Comparison of ENCODE assay signal across 28 cellular contexts in the genomic region with DNA sequence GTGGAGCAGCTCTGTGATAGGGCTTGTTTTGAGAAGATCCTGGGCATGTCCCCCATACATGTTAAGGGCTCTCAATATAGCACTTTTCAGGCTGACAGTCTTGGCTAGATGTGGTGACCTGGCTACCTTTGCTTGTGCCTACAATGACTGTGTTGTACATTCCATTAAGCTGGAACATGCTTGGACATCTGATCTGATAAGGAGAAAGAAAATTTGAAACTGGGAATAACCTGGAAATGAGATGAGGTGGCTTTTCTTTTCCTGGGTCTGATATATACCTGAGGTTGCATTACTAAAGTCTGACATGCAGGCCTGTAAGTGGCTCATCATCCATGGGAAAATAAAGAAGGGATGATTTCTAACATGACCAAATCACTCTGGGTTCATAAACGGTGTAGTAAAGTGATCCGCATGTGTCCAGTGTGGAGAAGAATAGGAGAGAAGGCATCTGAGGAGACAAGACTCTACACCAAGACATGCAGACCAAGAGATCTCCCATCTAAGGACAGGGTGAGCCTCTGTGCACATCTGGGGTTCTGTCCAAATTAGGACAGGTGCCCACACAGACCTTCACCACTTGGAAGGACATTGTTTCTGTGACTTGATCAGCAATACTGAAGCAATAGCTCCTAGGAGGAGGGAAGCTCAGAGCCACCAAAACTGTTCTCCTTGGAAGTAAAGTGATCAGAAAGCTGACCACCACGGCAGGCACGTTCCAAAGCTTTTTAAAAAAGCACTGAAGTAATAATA.
A peak's percentile ranks its signal among the peaks of the same experiment; 100 is the strongest.
DNase-seq lines count a peak whose midpoint lies in the region; ATAC-seq and TF ChIP-seq lines count a peak whose summit lies in the region.
"Had no signal": no experiment of that assay in that cellular context is flagged by ENCODE, and none has a peak within 500 bp of the region (broad histone marks: within the 10 kb centered on the region; RNA-seq: fewer than 3 reads in every experiment).

No MANE protein-coding gene starts in this region.

- DNase-seq in activated naive CD4-positive, alpha-beta T cell treated with anti-CD3 and anti-CD28 coated beads, Interleukin-2, amount 10 ng/mL, durations not matched to agents 7 days and 5 days = no peak
- no peak for DNase-seq in activated naive CD4-positive, alpha-beta T cell treated with Interleukin-2 at 50 U/mL for 16 hours
- peak; percentile 10 for DNase-seq in activated CD8-positive, alpha-beta memory T cell treated with anti-CD3 and anti-CD28 coated beads, Interleukin-2, amount 50 U/mL, for 48 hours
- DNase-seq in esophagus muscularis mucosa (ENCODE audit: extremely low spot score) (peak; percentile 57), GM23248 (no peak), A172 (ENCODE audit: low spot score) (no peak), Kasumi-1 (lab: John Stamatoyannopoulos, UW) (no peak)
- DNase-seq in stimulated activated effector memory CD8-positive, alpha-beta T cell treated with anti-CD3 and anti-CD28 coated beads, Interleukin-12 subunit alpha, Interleukin-12 subunit beta, amount 100 ng/mL, for 72 hours (ENCODE audit: low spot score in 2 of 2) = no peak
- DNase-seq: activated CD4-positive, alpha-beta memory T cell treated with anti-CD3 and anti-CD28 coated beads, Interleukin-2, amount 10 ng/mL, durations not matched to agents 7 days and 5 days; activated naive CD8-positive, alpha-beta T cell treated with anti-CD3 and anti-CD28 coated beads for 36 hours; activated T-cell treated with anti-CD3 and anti-CD28 coated beads, Interleukin-2, amount 50 U/mL, for 1 hour; cortex of kidney; DMS153; HCEC 1CT; KBM-7; left cardiac atrium; MG63; NCI-H1105; NCI-H187 treated with DMSO at 0.1 percent for 48 hours; NCI-H2171 treated with DMSO at 0.1 percent for 48 hours; NCI-H510A treated with DMSO at 0.1 percent for 48 hours; pancreas; retina; SIG-M5; uterus had no signal

- H3K9ac ChIP-seq in GM23248 = no peak overlapping the region

- ATAC-seq in stimulated activated effector memory CD8-positive, alpha-beta T cell treated with anti-CD3 and anti-CD28 coated beads, Interleukin-12 subunit alpha, Interleukin-12 subunit beta, amount 100 ng/mL, for 72 hours = no peak
- ATAC-seq: left cardiac atrium, pancreas had no signal

- H3K4me3 ChIP-seq in esophagus muscularis mucosa = no peak overlapping the region
- H3K4me3 ChIP-seq in GM23248 = no peak overlapping the region
- H3K4me3 ChIP-seq: ascending aorta, hepatocyte, MG63, pancreas, uterus had no signal

- peaks cover 24% of the 10 kb centered on the region for H3K4me1 Mint-ChIP-seq in activated naive CD4-positive, alpha-beta T cell treated with anti-CD3 and anti-CD28 coated beads, Interleukin-2, amount 10 ng/mL, durations not matched to agents 7 days and 5 days
- no peaks in the 10 kb centered on the region for H3K4me1 Mint-ChIP-seq in stimulated activated effector memory CD8-positive, alpha-beta T cell treated with anti-CD3 and anti-CD28 coated beads, Interleukin-12 subunit alpha, Interleukin-12 subunit beta, amount 100 ng/mL, for 72 hours
- H3K4me1 Mint-ChIP-seq: activated CD4-positive, alpha-beta memory T cell treated with anti-CD3 and anti-CD28 coated beads, Interleukin-2, amount 10 ng/mL, durations not matched to agents 7 days and 5 days; activated naive CD8-positive, alpha-beta T cell treated with anti-CD3 and anti-CD28 coated beads for 36 hours had no signal

- no peak overlapping the region for H3K4me3 Mint-ChIP-seq in activated naive CD4-positive, alpha-beta T cell treated with anti-CD3 and anti-CD28 coated beads, Interleukin-2, amount 10 ng/mL, durations not matched to agents 7 days and 5 days
- no peak overlapping the region for H3K4me3 Mint-ChIP-seq in stimulated activated effector memory CD8-positive, alpha-beta T cell treated with anti-CD3 and anti-CD28 coated beads, Interleukin-12 subunit alpha, Interleukin-12 subunit beta, amount 100 ng/mL, for 72 hours
- H3K4me3 Mint-ChIP-seq: activated CD4-positive, alpha-beta memory T cell treated with anti-CD3 and anti-CD28 coated beads, Interleukin-2, amount 10 ng/mL, durations not matched to agents 7 days and 5 days; activated naive CD8-positive, alpha-beta T cell treated with anti-CD3 and anti-CD28 coated beads for 36 hours; stimulated activated naive CD8-positive, alpha-beta T cell treated with anti-CD3 and anti-CD28 coated beads, Interleukin-15, Interleukin-2, amounts not matched to agents 100 ng/mL and 50 ng/mL, for 24 hours had no signal

- H3K79me2 ChIP-seq in GM23248 (ENCODE audit: insufficient read depth) = no peaks in the 10 kb centered on the region
- H3K79me2 ChIP-seq: hepatocyte had no signal

- no peak overlapping the region for H2AFZ ChIP-seq in GM23248
- H2AFZ ChIP-seq: hepatocyte had no signal

- peak overlapping the region; percentile 1 for H3K27ac Mint-ChIP-seq in activated naive CD4-positive, alpha-beta T cell treated with anti-CD3 and anti-CD28 coated beads, Interleukin-2, amount 10 ng/mL, durations not matched to agents 7 days and 5 days
- H3K27ac Mint-ChIP-seq in stimulated activated effector memory CD8-positive, alpha-beta T cell treated with anti-CD3 and anti-CD28 coated beads, Interleukin-12 subunit alpha, Interleukin-12 subunit beta, amount 100 ng/mL, for 72 hours = peak overlapping the region; percentile 0
- H3K27ac Mint-ChIP-seq: activated naive CD8-positive, alpha-beta T cell treated with anti-CD3 and anti-CD28 coated beads for 36 hours; stimulated activated naive CD8-positive, alpha-beta T cell treated with anti-CD3 and anti-CD28 coated beads, Interleukin-15, Interleukin-2, amounts not matched to agents 100 ng/mL and 50 ng/mL, for 24 hours had no signal

- no peaks in the 10 kb centered on the region for H3K36me3 ChIP-seq in esophagus muscularis mucosa
- H3K36me3 ChIP-seq in GM23248 (ENCODE audit: low read depth) = no peaks in the 10 kb centered on the region
- H3K36me3 ChIP-seq: ascending aorta, MG63, pancreas, uterus had no signal

- no peak for TF ChIP-seq EP300 in esophagus muscularis mucosa (IDR thresholded peaks at IDR 0.05)

- 94% methylated on average over 4 of the region's 4 CpGs for WGBS in esophagus muscularis mucosa
- WGBS in GM23248 (ENCODE audit: low coverage in 1 of 2, low lambda C conversion rate in 2 of 2, missing lambda C conversion rate in 2 of 2), 2 experiments = 73 to 79% methylated on average over 4 of the region's 4 CpGs

- peaks cover 0 to 3% (median 0%) of the 10 kb centered on the region in 4 donors for H3K4me1 ChIP-seq in esophagus muscularis mucosa
- H3K4me1 ChIP-seq in GM23248 (ENCODE audit: insufficient read depth) = peaks cover 3% of the 10 kb centered on the region; the same call in 1 of the 2 replicates
- H3K4me1 ChIP-seq: ascending aorta, pancreas, uterus had no signal

- TF ChIP-seq POLR2A in esophagus muscularis mucosa (IDR thresholded peaks at IDR 0.05; ENCODE audit: low read depth) = no peak

- H3K9me3 ChIP-seq in esophagus muscularis mucosa = no peaks in the 10 kb centered on the region
- peaks cover 3% of the 10 kb centered on the region for H3K9me3 ChIP-seq in GM23248 (ENCODE audit: low read depth)
- H3K9me3 ChIP-seq: ascending aorta, MG63, pancreas, uterus had no signal

- no peaks in the 10 kb centered on the region for H3K27me3 ChIP-seq in esophagus muscularis mucosa
- peaks cover 11% of the 10 kb centered on the region for H3K27me3 ChIP-seq in GM23248 (replicated peaks; ENCODE audit: insufficient read depth)
- H3K27me3 ChIP-seq: ascending aorta, hepatocyte, pancreas, uterus had no signal

- CTCF ChIA-PET in activated naive CD4-positive, alpha-beta T cell treated with anti-CD3 and anti-CD28 coated beads, Interleukin-2, amount 10 ng/mL, durations not matched to agents 7 days and 5 days (lab: Charles Lee) = interaction anchor here (1.3 kb wide), 1 partner anchor 14 kb away, joined by 4 read pairs; no protein-coding TSS in a partner anchor

- H3K9me2 ChIP-seq in GM23248 (ENCODE audit: insufficient read depth) = no peaks in the 10 kb centered on the region

- H3F3A ChIP-seq in GM23248 (ENCODE audit: insufficient read depth) = no peaks in the 10 kb centered on the region

- H3K9me3 Mint-ChIP-seq in activated naive CD4-positive, alpha-beta T cell treated with anti-CD3 and anti-CD28 coated beads, Interleukin-2, amount 10 ng/mL, durations not matched to agents 7 days and 5 days = no peaks in the 10 kb centered on the region
- H3K9me3 Mint-ChIP-seq in stimulated activated effector memory CD8-positive, alpha-beta T cell treated with anti-CD3 and anti-CD28 coated beads, Interleukin-12 subunit alpha, Interleukin-12 subunit beta, amount 100 ng/mL, for 72 hours = no peaks in the 10 kb centered on the region
- H3K9me3 Mint-ChIP-seq: activated CD4-positive, alpha-beta memory T cell treated with anti-CD3 and anti-CD28 coated beads, Interleukin-2, amount 10 ng/mL, durations not matched to agents 7 days and 5 days; activated naive CD8-positive, alpha-beta T cell treated with anti-CD3 and anti-CD28 coated beads for 36 hours; stimulated activated naive CD8-positive, alpha-beta T cell treated with anti-CD3 and anti-CD28 coated beads, Interleukin-15, Interleukin-2, amounts not matched to agents 100 ng/mL and 50 ng/mL, for 24 hours had no signal

- no peak for TF ChIP-seq CTCF in esophagus muscularis mucosa (IDR thresholded peaks at IDR 0.05)

- intact Hi-C loops in esophagus muscularis mucosa (cut with DNase I) = no loop called here

- no peak overlapping the region for H3K27ac ChIP-seq in esophagus muscularis mucosa (replicated peaks in 1 of 4)
- H3K27ac ChIP-seq in GM23248 = no peak overlapping the region
- H3K27ac ChIP-seq: ascending aorta, hepatocyte, pancreas, uterus had no signal

- no peak overlapping the region for H3K4me2 ChIP-seq in GM23248 (ENCODE audit: unreplicated experiment)
- H3K4me2 ChIP-seq: hepatocyte had no signal

- H4K20me1 ChIP-seq in GM23248 (ENCODE audit: insufficient read depth) = no peaks in the 10 kb centered on the region

- no peaks in the 10 kb centered on the region for H3K27me3 Mint-ChIP-seq in activated naive CD4-positive, alpha-beta T cell treated with anti-CD3 and anti-CD28 coated beads, Interleukin-2, amount 10 ng/mL, durations not matched to agents 7 days and 5 days
- H3K27me3 Mint-ChIP-seq: activated CD4-positive, alpha-beta memory T cell treated with anti-CD3 and anti-CD28 coated beads, Interleukin-2, amount 10 ng/mL, durations not matched to agents 7 days and 5 days; activated naive CD8-positive, alpha-beta T cell treated with anti-CD3 and anti-CD28 coated beads for 36 hours; stimulated activated naive CD8-positive, alpha-beta T cell treated with anti-CD3 and anti-CD28 coated beads, Interleukin-15, Interleukin-2, amounts not matched to agents 100 ng/mL and 50 ng/mL, for 24 hours had no signal

- H3K36me3 Mint-ChIP-seq in activated naive CD4-positive, alpha-beta T cell treated with anti-CD3 and anti-CD28 coated beads, Interleukin-2, amount 10 ng/mL, durations not matched to agents 7 days and 5 days = peaks cover 68% of the 10 kb centered on the region
- H3K36me3 Mint-ChIP-seq in stimulated activated effector memory CD8-positive, alpha-beta T cell treated with anti-CD3 and anti-CD28 coated beads, Interleukin-12 subunit alpha, Interleukin-12 subunit beta, amount 100 ng/mL, for 72 hours = peaks cover 82% of the 10 kb centered on the region

- in situ Hi-C loops in GM23248 (cut with MboI) = no loop called here

Comparison
In these comparisons a context has a peak if more than half of its experiments do, and no peak if none do; other contexts are left out.
1. DNase-seq: peak in activated CD8-positive, alpha-beta memory T cell treated with anti-CD3 and anti-CD28 coated beads, Interleukin-2, amount 50 U/mL, for 48 hours (single experiment) and esophagus muscularis mucosa (single experiment); none in activated naive CD4-positive, alpha-beta T cell treated with anti-CD3 and anti-CD28 coated beads, Interleukin-2, amount 10 ng/mL, durations not matched to agents 7 days and 5 days (single experiment), activated naive CD4-positive, alpha-beta T cell treated with Interleukin-2 at 50 U/mL for 16 hours (single experiment), stimulated activated effector memory CD8-positive, alpha-beta T cell treated with anti-CD3 and anti-CD28 coated beads, Interleukin-12 subunit alpha, Interleukin-12 subunit beta, amount 100 ng/mL, for 72 hours (0 of 2), GM23248 (single experiment), A172 (single experiment) and Kasumi-1 (0 of 2).